ENCODE assay signal across 1 cellular context in genomic region chr7:12771378-12771877, GRCh38.
TF ChIP-seq lines count a peak whose summit lies in the region.

No MANE protein-coding gene starts in this region.

TF ChIP-seq in HepG2, 621 proteins besides CTCF, POLR2A, EP300 and RAD21 (continued from another document):
- no peak for TF ChIP-seq RBAK (CRISPR knock-in tag; IDR thresholded peaks at IDR 0.05)
- TF ChIP-seq BORCS8-MEF2B (CRISPR knock-in tag; IDR thresholded peaks at IDR 0.05), result no peak
TF ChIP-seq in HepG2: peak in this region for 0.
